In genomic region chr6:40532349-40533028, GRCh38 we compare ENCODE assay signal across 21 cellular contexts. TPM values are rescaled to one million over a fixed set of nuclear protein-coding genes. Genes with fewer than 3 reads are reported as not detected.
DNase-seq lines count a peak whose midpoint lies in the region; ATAC-seq and TF ChIP-seq lines count a peak whose summit lies in the region.
"Had no signal": no experiment of that assay in that cellular context is flagged by ENCODE, and none has a peak within 500 bp of the region (broad histone marks: within the 10 kb centered on the region; RNA-seq: fewer than 3 reads in every experiment).

No MANE protein-coding gene starts in this region.

- no TSS peak for BruUV-seq in A673 (replicated peaks; lab: Mats Ljungman, UMichigan)

- intact Hi-C loops in A673 (cut with micrococcal nuclease; ENCODE audit: unreplicated experiment) = no loop called here
- intact Hi-C loops in activated naive CD4-positive, alpha-beta T cell treated with anti-CD3 and anti-CD28 coated beads for 36 hours (cut with micrococcal nuclease) = no loop called here

- POLR2A ChIA-PET in A673 (lab: Charles Lee; ENCODE audit: low non-redundant PET) = no interaction called here

- no peaks in the 10 kb centered on the region for H3K9me3 Mint-ChIP-seq in activated naive CD4-positive, alpha-beta T cell treated with anti-CD3 and anti-CD28 coated beads for 36 hours
- H3K9me3 Mint-ChIP-seq in HFFc6 = no peaks in the 10 kb centered on the region
- H3K9me3 Mint-ChIP-seq: CD8-positive, alpha-beta memory T cell had no signal

- H3K27ac Mint-ChIP-seq in activated naive CD4-positive, alpha-beta T cell treated with anti-CD3 and anti-CD28 coated beads for 36 hours = no peak overlapping the region
- H3K27ac Mint-ChIP-seq in HFFc6 = no peak overlapping the region

- DNase-seq in A673 (ENCODE audit: low spot score) = peak; percentile 25
- DNase-seq in COR-L47 (lab: John Stamatoyannopoulos, UW) = peak; percentile 85
- peak; percentile 73 for DNase-seq in NCI-H2081 treated with DMSO at 0.1 percent for 48 hours (lab: John Stamatoyannopoulos, UW)
- DNase-seq in activated naive CD4-positive, alpha-beta T cell treated with anti-CD3 and anti-CD28 coated beads for 36 hours = no peak
- DNase-seq in HFFc6 = no peak
- DNase-seq: CD8-positive, alpha-beta memory T cell; KG1; MG63; NCI-H1436 treated with DMSO at 0.1 percent for 48 hours; NCI-H2029; NCI-H2171 treated with DMSO at 0.1 percent for 48 hours; NCI-H446; NCI-H524 treated with DMSO at 0.1 percent for 48 hours; NK-92 treated with Interleukin-12 subunit alpha and Interleukin-12 subunit beta, amount 100 ng/mL, for 24 hours; PC-3; T-helper 2 cell had no signal

- TF ChIP-seq CTCF in A673 (conservative IDR thresholded peaks at IDR 0.05; ENCODE audit: low read depth, low read length) (no peak), HFFc6 (IDR thresholded peaks at IDR 0.05) (no peak)

- CTCF ChIA-PET in A673 (lab: Charles Lee) = no interaction called here
- CTCF ChIA-PET in activated naive CD4-positive, alpha-beta T cell treated with anti-CD3 and anti-CD28 coated beads for 36 hours (lab: Charles Lee) = no interaction called here

- H3K4me1 Mint-ChIP-seq in activated naive CD4-positive, alpha-beta T cell treated with anti-CD3 and anti-CD28 coated beads for 36 hours (ENCODE audit: low read depth) = no peaks in the 10 kb centered on the region
- H3K4me1 Mint-ChIP-seq in HFFc6 (ENCODE audit: low read depth) = no peaks in the 10 kb centered on the region
- H3K4me1 Mint-ChIP-seq: CD8-positive, alpha-beta memory T cell had no signal

- H3K9me3 ChIP-seq in A673 (ENCODE audit: low read depth, low read length, poor library complexity, severe bottlenecking) = no peaks in the 10 kb centered on the region
- H3K9me3 ChIP-seq: A549, MG63 had no signal

- H3K27ac ChIP-seq in A673 (ENCODE audit: low read depth, low read length, poor library complexity, severe bottlenecking) (no peak overlapping the region), angular gyrus (ENCODE audit: low read depth, low read length) (peak overlapping the region; percentile 19)
- H3K27ac ChIP-seq: A549, C4-2B had no signal

- no peak overlapping the region for H3K4me3 ChIP-seq in A673 (ENCODE audit: low read depth, low read length, poor library complexity, severe bottlenecking)
- H3K4me3 ChIP-seq: A549, MG63 had no signal

- H3K36me3 ChIP-seq in A673 (ENCODE audit: insufficient read depth, low read length, poor library complexity, severe bottlenecking) = no peaks in the 10 kb centered on the region
- H3K36me3 ChIP-seq: MG63 had no signal

- no peaks in the 10 kb centered on the region for H3K27me3 Mint-ChIP-seq in activated naive CD4-positive, alpha-beta T cell treated with anti-CD3 and anti-CD28 coated beads for 36 hours (ENCODE audit: low read depth)
- peaks cover 6% of the 10 kb centered on the region for H3K27me3 Mint-ChIP-seq in HFFc6 (ENCODE audit: insufficient read depth)

- H3K36me3 Mint-ChIP-seq in activated naive CD4-positive, alpha-beta T cell treated with anti-CD3 and anti-CD28 coated beads for 36 hours (ENCODE audit: low read depth) = no peaks in the 10 kb centered on the region
- no peaks in the 10 kb centered on the region for H3K36me3 Mint-ChIP-seq in HFFc6 (ENCODE audit: low read depth)

- H3K27me3 ChIP-seq in A673 (replicated peaks; ENCODE audit: insufficient read depth, low read depth, low read length, poor library complexity) = no peaks in the 10 kb centered on the region
- H3K27me3 ChIP-seq: MG63 had no signal

- H3K4me3 Mint-ChIP-seq in activated naive CD4-positive, alpha-beta T cell treated with anti-CD3 and anti-CD28 coated beads for 36 hours = no peak overlapping the region
- no peak overlapping the region for H3K4me3 Mint-ChIP-seq in HFFc6
- H3K4me3 Mint-ChIP-seq: CD8-positive, alpha-beta memory T cell had no signal

- ATAC-seq in HG03108 (IDR thresholded peaks at IDR 0.05; ENCODE audit: unreplicated experiment) = no peak
- ATAC-seq: A549, PC-3, SK-N-SH treated with all-trans-retinoic acid at 6 μM for 48 hours had no signal

- peaks cover 26% of the 10 kb centered on the region for H3K4me1 ChIP-seq in A673 (ENCODE audit: insufficient read depth, low read length, poor library complexity, severe bottlenecking)
- H3K4me1 ChIP-seq: A549 had no signal

RNA-seq across cellular contexts. Expression of gene LRFN2, which starts 54.7 kb away (rescaled TPM):
- total RNA-seq in A673 (2021) = 22.3 and 26.6 TPM in 2 replicates
- not detected for total RNA-seq in activated naive CD4-positive, alpha-beta T cell treated with anti-CD3 and anti-CD28 coated beads for 36 hours
- not detected for total RNA-seq in HFFc6 (2021; fragmentation: NEBNext Ultra II Directional; extraction: Animal tissue kit (Norgen Biotek cat#: 25700))
- total RNA-seq: CD8-positive, alpha-beta memory T cell; PC-3 had no signal

Comparison
In these comparisons a context has a peak if more than half of its experiments do, and no peak if none do; other contexts are left out.
1. DNase-seq: peak in A673 (single experiment), COR-L47 (single experiment) and NCI-H2081 treated with DMSO at 0.1 percent for 48 hours (single experiment); none in activated naive CD4-positive, alpha-beta T cell treated with anti-CD3 and anti-CD28 coated beads for 36 hours (single experiment) and HFFc6 (single experiment).
2. RNA of gene LRFN2, which starts 54.7 kb away (total RNA-seq): 22.3 to 26.6 TPM in A673; not detected in activated naive CD4-positive, alpha-beta T cell treated with anti-CD3 and anti-CD28 coated beads for 36 hours and not detected in HFFc6; every median in the first group is over 10 times any median in the second.